Comparison of ENCODE assay signal across 26 cellular contexts in genomic region chr3:143311096-143311495, GRCh38.
"Had no signal": no experiment of that assay in that cellular context is flagged by ENCODE, and none has a peak within 500 bp of the region (broad histone marks: within the 10 kb centered on the region; RNA-seq: fewer than 3 reads in every experiment).

No MANE protein-coding gene starts in this region.

- H3K4me1 ChIP-seq: breast epithelium had no signal

- H3K27ac Mint-ChIP-seq: activated CD4-positive, alpha-beta memory T cell treated with anti-CD3 and anti-CD28 coated beads for 36 hours; activated CD4-positive, alpha-beta T cell treated with anti-CD3 and anti-CD28 coated beads, Interleukin-2, amount 10 ng/mL, durations not matched to agents 7 days and 5 days; activated naive CD4-positive, alpha-beta T cell treated with anti-CD3 and anti-CD28 coated beads for 36 hours; activated naive CD8-positive, alpha-beta T cell; activated T-helper 17 cell treated with anti-CD3 and anti-CD28 coated beads, Interleukin-2, amount 50 U/mL, for 72 hours; T-helper 1 cell treated with Interleukin-12 subunit alpha and Interleukin-12 subunit beta and Interleukin-4 antibody, amounts not matched to agents 30 μg/mL and 1 μg/mL, for 36 hours; WTC11 had no signal

- H3K4me1 Mint-ChIP-seq: activated CD4-positive, alpha-beta T cell treated with anti-CD3 and anti-CD28 coated beads, Interleukin-2, amount 10 ng/mL, durations not matched to agents 7 days and 5 days; activated T-helper 17 cell treated with anti-CD3 and anti-CD28 coated beads, Interleukin-2, amount 50 U/mL, for 72 hours had no signal

- H3K4me2 ChIP-seq: KMS-11 had no signal

- H3K9me3 ChIP-seq: breast epithelium, MG63, Peyer's patch had no signal

- DNase-seq: activated CD4-positive, alpha-beta memory T cell treated with anti-CD3 and anti-CD28 coated beads for 36 hours; activated CD4-positive, alpha-beta T cell treated with anti-CD3 and anti-CD28 coated beads for 1 hour; activated CD4-positive, alpha-beta T cell treated with anti-CD3 and anti-CD28 coated beads, Interleukin-2, amount 10 ng/mL, durations not matched to agents 7 days and 5 days; activated gamma-delta T cell; activated naive CD4-positive, alpha-beta T cell treated with anti-CD3 and anti-CD28 coated beads for 36 hours; activated T-cell treated with anti-CD3 and anti-CD28 coated beads for 4 hours; activated T-cell treated with anti-CD3 and anti-CD28 coated beads, Interleukin-2, amount 50 U/mL, for 48 hours; aorta; caudate nucleus; MG63; MV-4-11; NCI-H1092 treated with DMSO at 0.1 percent for 48 hours; NCI-H1417 treated with DMSO at 0.1 percent for 48 hours; NCI-H1694; NCI-H2029; NCI-H2107; NCI-H510A treated with DMSO at 0.1 percent for 48 hours; NCI-H69; Peyer's patch; SHP77 had no signal

- H3K36me3 ChIP-seq: breast epithelium, MG63, Peyer's patch had no signal

- ATAC-seq: activated T-helper 17 cell treated with anti-CD3 and anti-CD28 coated beads, Interleukin-2, amount 50 U/mL, for 72 hours; WTC11 had no signal

- H3K36me3 Mint-ChIP-seq: activated CD4-positive, alpha-beta memory T cell treated with anti-CD3 and anti-CD28 coated beads for 36 hours; WTC11 had no signal

- H3K4me3 Mint-ChIP-seq: activated CD4-positive, alpha-beta memory T cell treated with anti-CD3 and anti-CD28 coated beads for 36 hours; activated CD4-positive, alpha-beta T cell treated with anti-CD3 and anti-CD28 coated beads, Interleukin-2, amount 10 ng/mL, durations not matched to agents 7 days and 5 days; activated naive CD4-positive, alpha-beta T cell treated with anti-CD3 and anti-CD28 coated beads for 36 hours; activated naive CD8-positive, alpha-beta T cell; activated T-helper 17 cell treated with anti-CD3 and anti-CD28 coated beads, Interleukin-2, amount 50 U/mL, for 72 hours; T-helper 1 cell treated with Interleukin-12 subunit alpha and Interleukin-12 subunit beta and Interleukin-4 antibody, amounts not matched to agents 30 μg/mL and 1 μg/mL, for 36 hours; WTC11 had no signal

- H3K27me3 Mint-ChIP-seq: activated CD4-positive, alpha-beta memory T cell treated with anti-CD3 and anti-CD28 coated beads for 36 hours; activated CD4-positive, alpha-beta T cell treated with anti-CD3 and anti-CD28 coated beads, Interleukin-2, amount 10 ng/mL, durations not matched to agents 7 days and 5 days; activated naive CD8-positive, alpha-beta T cell; activated T-helper 17 cell treated with anti-CD3 and anti-CD28 coated beads, Interleukin-2, amount 50 U/mL, for 72 hours had no signal

- H3K9ac ChIP-seq: KMS-11 had no signal

- H3K27me3 ChIP-seq: breast epithelium, MG63, Peyer's patch had no signal

- H3K9me3 Mint-ChIP-seq: activated CD4-positive, alpha-beta memory T cell treated with anti-CD3 and anti-CD28 coated beads for 36 hours; activated naive CD4-positive, alpha-beta T cell treated with anti-CD3 and anti-CD28 coated beads for 36 hours; activated T-helper 17 cell treated with anti-CD3 and anti-CD28 coated beads, Interleukin-2, amount 50 U/mL, for 72 hours; T-helper 1 cell treated with Interleukin-12 subunit alpha and Interleukin-12 subunit beta and Interleukin-4 antibody, amounts not matched to agents 30 μg/mL and 1 μg/mL, for 36 hours had no signal

- H3K4me3 ChIP-seq: breast epithelium, MG63, Peyer's patch had no signal

- H3K27ac ChIP-seq: breast epithelium, KMS-11, Peyer's patch had no signal
